8 cellular contexts compared by ENCODE assay signal in genomic region chr7:108525327-108525984, GRCh38. TPM values are rescaled to one million over a fixed set of nuclear protein-coding genes. Genes with fewer than 3 reads are reported as not detected.
DNase-seq lines count a peak whose midpoint lies in the region; ATAC-seq and TF ChIP-seq lines count a peak whose summit lies in the region.

No MANE protein-coding gene starts in this region.

- H3K9me3 ChIP-seq in PC-3 (ENCODE audit: low read length), result no peaks in the 10 kb centered on the region

- TF ChIP-seq CTCF in PC-3 (conservative IDR thresholded peaks at IDR 0.05; ENCODE audit: low read depth, low read length), result no peak

- peaks cover 46% of the 10 kb centered on the region for H3K79me2 ChIP-seq in PC-3 (ENCODE audit: low read length)

- H3K36me3 ChIP-seq in PC-3 (ENCODE audit: low read depth, low read length), result no peaks in the 10 kb centered on the region

- peak overlapping the region; percentile 92 for H3K4me3 ChIP-seq in PC-3 (ENCODE audit: low read length)

- BruUV-seq in PC-3 (replicated peaks; lab: Mats Ljungman, UMichigan), result TSS peak; percentile 67

- H3K27ac ChIP-seq in PC-3 (ENCODE audit: low read length) (peak overlapping the region; percentile 88), substantia nigra (ENCODE audit: low read depth, low read length, poor library complexity, severe bottlenecking) (peak overlapping the region; percentile 91)

- ATAC-seq in GM21529 (IDR thresholded peaks at IDR 0.05; ENCODE audit: unreplicated experiment), result peak; percentile 53
- ATAC-seq in PC-3, result peak; percentile 65
- ATAC-seq in left colon, result peak; percentile 58

- no peaks in the 10 kb centered on the region for H3K27me3 ChIP-seq in PC-3 (ENCODE audit: low read length)

- H3K4me2 ChIP-seq in PC-3 (ENCODE audit: low read length), result peak overlapping the region; percentile 96

- H3K9me2 ChIP-seq in PC-3 (replicated peaks; ENCODE audit: low read length), result no peaks in the 10 kb centered on the region

- CTCF ChIA-PET in PC-3 (lab: Charles Lee), result interaction anchor here (1.1 kb wide), 1 partner anchor 28 kb away, joined by 11 read pairs; no protein-coding TSS in a partner anchor

- H3K9ac ChIP-seq in PC-3 (ENCODE audit: low read length), result peak overlapping the region; percentile 72

- DNase-seq in NCI-H526 (lab: John Stamatoyannopoulos, UW), result peak; percentile 89 to 97
- no peak for DNase-seq in NCI-H526 treated with DMSO at 0.1 percent for 48 hours (lab: John Stamatoyannopoulos, UW)
- DNase-seq in HT-29 (ENCODE audit: low spot score), result peak; percentile 72
- DNase-seq in PC-3, result peak; percentile 69
- DNase-seq in cerebellum (ENCODE audit: low spot score), result peak; percentile 81
- peak in 1 of 2 donors; percentile 89 for DNase-seq in left colon
- DNase-seq in substantia nigra (lab: John Stamatoyannopoulos, UW), result peak in 1 of 49 donors; percentile 80

- intact Hi-C loops in PC-3 (cut with micrococcal nuclease), result no loop called here
- intact Hi-C loops in left colon (cut with DNase I, micrococcal nuclease), result no loop called here

- 0 out of 2 replicates have a peak, but pooled peaks cover 4% of the 10 kb centered on the region for H4K20me1 ChIP-seq in PC-3 (ENCODE audit: low read length)

- no peaks in the 10 kb centered on the region for H3F3A ChIP-seq in PC-3 (ENCODE audit: low read length, unreplicated experiment)

- POLR2A ChIA-PET in PC-3 (lab: Charles Lee; ENCODE audit: unreplicated experiment), result interaction anchor here (0.6 to 1.0 kb wide), 4 partner anchors 34 to 782 kb away, joined by 3 to 6 read pairs (median 4); partner anchors contain the start of genes CBLL1, DNAJB9 and THAP5

- peak overlapping the region; percentile 68 for H2AFZ ChIP-seq in PC-3 (ENCODE audit: low read length)

- peaks cover 45% of the 10 kb centered on the region for H3K4me1 ChIP-seq in PC-3 (ENCODE audit: insufficient read depth, low read length)

RNA-seq across cellular contexts. Expression of gene PNPLA8, which starts 0.5 kb away (rescaled TPM):
- total RNA-seq in HT-29 (2014; rRNA removed; shearing (Covaris generic)), result 10.9 and 18.9 TPM in 2 replicates
- total RNA-seq in PC-3 (2014; rRNA removed) (14.6 and 19.5 TPM in 2 replicates), cerebellum (49.3 TPM), left colon (10 to 100 TPM; 20.0 to 23.2 TPM)

RNA-seq across cellular contexts. Expression of gene THAP5, which starts 44.0 kb away (rescaled TPM):
- total RNA-seq in HT-29 (2014; rRNA removed; shearing (Covaris generic)), result 7.7 and 7.9 TPM in 2 replicates
- total RNA-seq in PC-3 (2014; rRNA removed) (8.1 and 11.8 TPM in 2 replicates), cerebellum (34.8 TPM), left colon (10 to 100 TPM; 15.7 to 20.5 TPM)

RNA-seq across cellular contexts. Expression of gene DNAJB9, which starts 44.2 kb away (rescaled TPM):
- total RNA-seq in HT-29 (2014; rRNA removed; shearing (Covaris generic)), result 24.1 and 25.1 TPM in 2 replicates
- 19.2 and 24.0 TPM in 2 replicates for total RNA-seq in PC-3 (2014; rRNA removed)
- total RNA-seq in cerebellum, result 28.0 TPM
- total RNA-seq in left colon, result 10 to 100 TPM in 1 of 2 donors, 1 to 10 TPM in 1; 9.3 to 16.7 TPM
